In the genomic region with DNA sequence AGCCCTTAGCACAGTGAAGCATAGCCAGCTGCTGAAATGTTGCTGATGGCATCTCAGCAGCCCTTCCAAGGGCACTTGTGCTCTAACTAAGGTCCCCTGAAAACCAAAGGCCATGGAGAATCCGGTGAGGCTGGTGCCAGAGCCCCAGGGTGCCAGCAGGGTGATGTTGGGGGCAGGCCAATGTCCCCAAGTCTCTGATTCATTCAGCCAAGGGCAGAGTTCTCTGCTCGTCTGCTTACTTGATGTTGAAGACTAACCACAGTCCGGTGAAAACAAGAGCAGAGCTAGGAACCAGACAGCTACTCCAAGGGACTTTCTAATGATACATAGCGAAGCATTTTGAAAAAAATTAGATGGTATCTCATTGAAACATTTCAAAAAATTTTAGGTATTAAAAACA, we compare ENCODE assay signal across 23 cellular contexts.
"Had no signal": no experiment of that assay in that cellular context is flagged by ENCODE, and none has a peak within 500 bp of the region (broad histone marks: within the 10 kb centered on the region; RNA-seq: fewer than 3 reads in every experiment).

No MANE protein-coding gene starts in this region.

- H3K36me3 ChIP-seq: gastroesophageal sphincter, upper lobe of left lung had no signal

- H3K9me3 ChIP-seq: gastroesophageal sphincter, upper lobe of left lung had no signal

- H3K36me3 Mint-ChIP-seq: stimulated activated naive B cell treated with anti-CD40 and anti-IgM and Interleukin-4, amounts not matched to agents 10 μg/mL and 1 μg/mL and 100 μg/mL, for 72 hours had no signal

- H3K27me3 ChIP-seq: gastroesophageal sphincter, upper lobe of left lung had no signal

- DNase-seq: activated CD8-positive, alpha-beta memory T cell treated with anti-CD3 and anti-CD28 coated beads for 24 hours; activated CD8-positive, alpha-beta memory T cell treated with anti-CD3 and anti-CD28 coated beads, Interleukin-2, amount 50 U/mL, for 48 hours; activated naive CD4-positive, alpha-beta T cell treated with Interleukin-2 at 50 U/mL for 16 hours; activated naive CD8-positive, alpha-beta T cell treated with anti-CD3 and anti-CD28 coated beads for 36 hours; activated T-cell treated with anti-CD3 and anti-CD28 coated beads, Interleukin-2, amount 50 U/mL, for 48 hours; effector memory CD8-positive, alpha-beta T cell; head of caudate nucleus; hypothalamus; left cardiac atrium; occipital lobe; stimulated activated CD4-positive, alpha-beta T cell treated with anti-CD3 and anti-CD28 coated beads, Interleukin-15, amount 100 ng/mL, for 24 hours; stimulated activated naive B cell treated with anti-CD40 and anti-IgM and Interleukin-4, amounts not matched to agents 10 μg/mL and 1 μg/mL and 100 μg/mL, for 72 hours; T-helper 1 cell had no signal

- H3K4me2 ChIP-seq: smooth muscle cell had no signal

- H3K9me3 Mint-ChIP-seq: activated naive CD8-positive, alpha-beta T cell treated with anti-CD3 and anti-CD28 coated beads for 36 hours; dendritic cell treated with granulocyte-macrophage colony-stimulating factor and Interleukin-4, amounts not matched to agents 40 ng/mL and 50 ng/mL, for 4 days; effector memory CD8-positive, alpha-beta T cell; neural crest cell; stimulated activated naive B cell treated with anti-CD40 and anti-IgM and Interleukin-4, amounts not matched to agents 10 μg/mL and 1 μg/mL and 100 μg/mL, for 72 hours had no signal

- H3K27ac ChIP-seq: gastroesophageal sphincter, upper lobe of left lung had no signal

- H3K27me3 Mint-ChIP-seq: activated naive CD8-positive, alpha-beta T cell treated with anti-CD3 and anti-CD28 coated beads for 36 hours; dendritic cell treated with granulocyte-macrophage colony-stimulating factor and Interleukin-4, amounts not matched to agents 40 ng/mL and 50 ng/mL, for 4 days; effector memory CD8-positive, alpha-beta T cell had no signal

- H3K4me1 ChIP-seq: gastroesophageal sphincter had no signal

- H3K4me3 Mint-ChIP-seq: activated naive CD8-positive, alpha-beta T cell treated with anti-CD3 and anti-CD28 coated beads for 36 hours; dendritic cell treated with granulocyte-macrophage colony-stimulating factor and Interleukin-4, amounts not matched to agents 40 ng/mL and 50 ng/mL, for 4 days; effector memory CD8-positive, alpha-beta T cell; neural crest cell; stimulated activated naive B cell treated with anti-CD40 and anti-IgM and Interleukin-4, amounts not matched to agents 10 μg/mL and 1 μg/mL and 100 μg/mL, for 72 hours; WTC11 had no signal

- FAIRE-seq: endothelial cell of umbilical vein, islet of Langerhans, TTC549 had no signal

- H3K4me3 ChIP-seq: gastroesophageal sphincter, smooth muscle cell, upper lobe of left lung had no signal

- H3K27ac Mint-ChIP-seq: activated naive CD8-positive, alpha-beta T cell treated with anti-CD3 and anti-CD28 coated beads for 36 hours; dendritic cell treated with granulocyte-macrophage colony-stimulating factor and Interleukin-4, amounts not matched to agents 40 ng/mL and 50 ng/mL, for 4 days; effector memory CD8-positive, alpha-beta T cell; stimulated activated naive B cell treated with anti-CD40 and anti-IgM and Interleukin-4, amounts not matched to agents 10 μg/mL and 1 μg/mL and 100 μg/mL, for 72 hours; WTC11 had no signal

- ATAC-seq: effector memory CD8-positive, alpha-beta T cell; esophagus mucosa; gastroesophageal sphincter; stimulated activated naive B cell treated with anti-CD40 and anti-IgM and Interleukin-4, amounts not matched to agents 10 μg/mL and 1 μg/mL and 100 μg/mL, for 72 hours had no signal
